ENCODE assay signal across 1 cellular context in genomic region chr15:81828135-81828534, GRCh38.
TF ChIP-seq lines count a peak whose summit lies in the region.

No MANE protein-coding gene starts in this region.

TF ChIP-seq in H1, 55 proteins besides CTCF, POLR2A, EP300 and RAD21 (continued from another document):
- TF ChIP-seq POLR2AphosphoS5 (IDR thresholded peaks at IDR 0.05; ENCODE audit: low read depth, low read length) = no peak
